19 cellular contexts compared by ENCODE assay signal in genomic region chr11:118200901-118201680, GRCh38. TPM values are rescaled to one million over a fixed set of nuclear protein-coding genes. Genes with fewer than 3 reads are reported as not detected.
DNase-seq lines count a peak whose midpoint lies in the region; ATAC-seq and TF ChIP-seq lines count a peak whose summit lies in the region.
"Had no signal": no experiment of that assay in that cellular context is flagged by ENCODE, and none has a peak within 500 bp of the region (broad histone marks: within the 10 kb centered on the region; RNA-seq: fewer than 3 reads in every experiment).

No MANE protein-coding gene starts in this region.

- no peak for TF ChIP-seq CTCF in PC-9 (conservative IDR thresholded peaks at IDR 0.05)

- no TSS peak for BruUV-seq in PC-9 (replicated peaks; lab: Mats Ljungman, UMichigan)

- H2AFZ ChIP-seq in PC-9, result no peak overlapping the region

- no peak overlapping the region for H3K27ac ChIP-seq in PC-9
- H3K27ac ChIP-seq: upper lobe of left lung, WERI-Rb-1 had no signal

- peaks cover 6% of the 10 kb centered on the region; the same call in 1 of the 2 replicates for H3K4me1 ChIP-seq in PC-9 (replicated peaks; ENCODE audit: insufficient read depth)
- H3K4me1 ChIP-seq: BE2C had no signal

- CTCF ChIA-PET in PC-9 (lab: Charles Lee), result no interaction called here

- no peaks in the 10 kb centered on the region for H3K36me3 ChIP-seq in PC-9 (ENCODE audit: low read depth)
- H3K36me3 ChIP-seq: BE2C, WERI-Rb-1 had no signal

- POLR2A ChIA-PET in PC-9 (lab: Charles Lee; ENCODE audit: unreplicated experiment), result no interaction called here

- H3K4me2 ChIP-seq in PC-9, result no peak overlapping the region

- DNase-seq in T-helper 2 cell, result peak in 3 of 5 experiments; percentile 22 to 99 (median 70)
- peak; percentile 79 for DNase-seq in activated CD8-positive, alpha-beta memory T cell treated with anti-CD3 and anti-CD28 coated beads for 24 hours
- peak; percentile 59 for DNase-seq in central memory CD4-positive, alpha-beta T cell
- peak; percentile 33 for DNase-seq in stimulated activated CD8-positive, alpha-beta memory T cell treated with anti-CD3 and anti-CD28 coated beads, Interleukin-4, amount 100 ng/mL, for 24 hours (ENCODE audit: low read depth)
- DNase-seq in medulla oblongata (ENCODE audit: extremely low spot score), result no peak
- DNase-seq in PC-9, result no peak
- DNase-seq: BE2C, DND-41, H9, KG1, NCI-H1694, NCI-H526 treated with DMSO at 0.1 percent for 48 hours, occipital lobe, PC-3, upper lobe of left lung, WERI-Rb-1 had no signal

- H3F3A ChIP-seq in PC-9 (ENCODE audit: insufficient read depth, low read depth), result no peaks in the 10 kb centered on the region; the same call in 1 of the 2 replicates

- 0 out of 2 replicates have a peak, but pooled peaks cover 3% of the 10 kb centered on the region for H3K9me2 ChIP-seq in PC-9 (ENCODE audit: insufficient read depth)

- H3K27me3 ChIP-seq in PC-9 (ENCODE audit: insufficient read depth, low read depth), result no peaks in the 10 kb centered on the region

- ATAC-seq in HG03521 (IDR thresholded peaks at IDR 0.05; ENCODE audit: unreplicated experiment) (no peak), GM18517 (IDR thresholded peaks at IDR 0.05; ENCODE audit: unreplicated experiment) (no peak)
- ATAC-seq: PC-3 had no signal

- no peaks in the 10 kb centered on the region for H3K9me3 ChIP-seq in PC-9 (ENCODE audit: insufficient read depth, low read depth)
- H3K9me3 ChIP-seq: BE2C, upper lobe of left lung had no signal

- no peak overlapping the region for H3K4me3 ChIP-seq in PC-9
- H3K4me3 ChIP-seq: upper lobe of left lung had no signal

- intact Hi-C loops in PC-9 (cut with micrococcal nuclease; ENCODE audit: unreplicated experiment), result no loop called here

- no peaks in the 10 kb centered on the region for H3K79me2 ChIP-seq in PC-9 (ENCODE audit: low read depth)

- no peaks in the 10 kb centered on the region for H4K20me1 ChIP-seq in PC-9 (ENCODE audit: insufficient read depth)

RNA-seq across cellular contexts. Expression of gene JAML, which starts 23.7 kb away (rescaled TPM):
- not detected in 2 replicates for total RNA-seq in PC-9 (2021)
- total RNA-seq: mesothelial cell of epicardium, PC-3 had no signal

RNA-seq across cellular contexts. Expression of gene SCN2B, which starts 24.7 kb away (rescaled TPM):
- total RNA-seq in PC-9 (2021), result not detected in 2 replicates
- total RNA-seq: H9, PC-3 had no signal

RNA-seq across cellular contexts. Expression of gene SCN4B, which starts 48.5 kb away (rescaled TPM):
- 0.08 TPM in 1 of 2 replicates, not detected in the other for total RNA-seq in PC-9 (2021)
- total RNA-seq: PC-3 had no signal

RNA-seq across cellular contexts. Expression of gene MPZL3, which starts 51.1 kb away (rescaled TPM):
- total RNA-seq in PC-9 (2021), result 13.4 and 16.8 TPM in 2 replicates

Comparison
In these comparisons a context has a peak if more than half of its experiments do, and no peak if none do; other contexts are left out.
1. DNase-seq: peak in T-helper 2 cell (3 of 5), activated CD8-positive, alpha-beta memory T cell treated with anti-CD3 and anti-CD28 coated beads for 24 hours (single experiment), central memory CD4-positive, alpha-beta T cell (single experiment) and stimulated activated CD8-positive, alpha-beta memory T cell treated with anti-CD3 and anti-CD28 coated beads, Interleukin-4, amount 100 ng/mL, for 24 hours (single experiment); none in medulla oblongata (single experiment) and PC-9 (0 of 2).